ENCODE assay signal across 1 cellular context in genomic region chr17:5680766-5681165, GRCh38.
TF ChIP-seq lines count a peak whose summit lies in the region.

No MANE protein-coding gene starts in this region.

TF ChIP-seq in H1, 55 proteins besides CTCF, POLR2A, EP300 and RAD21:
- TF ChIP-seq FOSL1 (IDR thresholded peaks at IDR 0.05; ENCODE audit: insufficient read depth, low read depth, low read length) (no peak), TEAD4 (IDR thresholded peaks at IDR 0.05; ENCODE audit: low read depth, low read length) (peak; percentile 52; the same call in 1 of the 2 replicates)
TF ChIP-seq in H1: peak in this region for 1.
